ENCODE assay signal across 8 cellular contexts in genomic region chr5:74673011-74673790, GRCh38. TPM values are rescaled to one million over a fixed set of nuclear protein-coding genes. Genes with fewer than 3 reads are reported as not detected.
DNase-seq lines count a peak whose midpoint lies in the region; ATAC-seq, FAIRE-seq and TF ChIP-seq lines count a peak whose summit lies in the region.

No MANE protein-coding gene starts in this region.

- no peaks in the 10 kb centered on the region for H3K36me3 Mint-ChIP-seq in activated T-helper 2 cell treated with anti-CD3 and anti-CD28 coated beads, Interferon-gamma antibody, Interleukin-2, Interleukin-4, amounts not matched to agents 10 μg/mL and 5 μg/mL and 100 μg/mL, durations not matched to agents 14 hours and 24 hours and 36 hours (ENCODE audit: low read depth)

- FAIRE-seq in HTR-8/SVneo (lab: Jason Lieb, UNC) (no peak), frontal cortex (lab: Jason Lieb, UNC) (peak; percentile 49)

- peak; percentile 45 for TF ChIP-seq CTCF in BJ (IDR thresholded peaks at IDR 0.05; ENCODE audit: insufficient read depth, low read depth, low read length)

- DNase-seq in BJ (ENCODE audit: low read depth) (no peak), HTR-8/SVneo (ENCODE audit: insufficient read length, low spot score) (peak; percentile 41), frontal cortex (ENCODE audit: low spot score in 2 of 2) (no peak), putamen (ENCODE audit: low spot score) (peak; percentile 75)
- DNase-seq in activated T-helper 2 cell treated with anti-CD3 and anti-CD28 coated beads, Interferon-gamma antibody, Interleukin-2, Interleukin-4, amounts not matched to agents 10 μg/mL and 5 μg/mL and 100 μg/mL, durations not matched to agents 14 hours and 24 hours and 36 hours (ENCODE audit: low spot score): no peak

- peaks cover 17% of the 10 kb centered on the region for H3K27me3 Mint-ChIP-seq in activated T-helper 2 cell treated with anti-CD3 and anti-CD28 coated beads, Interferon-gamma antibody, Interleukin-2, Interleukin-4, amounts not matched to agents 10 μg/mL and 5 μg/mL and 100 μg/mL, durations not matched to agents 14 hours and 24 hours and 36 hours (ENCODE audit: low read depth)

- peaks cover 3% of the 10 kb centered on the region; the same call in 1 of the 2 replicates for H3K27me3 ChIP-seq in BJ (ENCODE audit: control insufficient read depth, insufficient read depth, low read length)

- H3K9me3 Mint-ChIP-seq in activated T-helper 2 cell treated with anti-CD3 and anti-CD28 coated beads, Interferon-gamma antibody, Interleukin-2, Interleukin-4, amounts not matched to agents 10 μg/mL and 5 μg/mL and 100 μg/mL, durations not matched to agents 14 hours and 24 hours and 36 hours: no peaks in the 10 kb centered on the region

- POLR2A ChIA-PET in BJ (lab: Charles Lee): no interaction called here

- no peaks in the 10 kb centered on the region for H3K36me3 ChIP-seq in BJ (ENCODE audit: control insufficient read depth, insufficient read depth, low read length)

- no peak overlapping the region for H3K4me3 Mint-ChIP-seq in activated T-helper 2 cell treated with anti-CD3 and anti-CD28 coated beads, Interferon-gamma antibody, Interleukin-2, Interleukin-4, amounts not matched to agents 10 μg/mL and 5 μg/mL and 100 μg/mL, durations not matched to agents 14 hours and 24 hours and 36 hours (ENCODE audit: low read depth)

- CTCF ChIA-PET in BJ (lab: Yijun Ruan, JAX): interaction anchor here (0.7 to 3.0 kb wide), 20 partner anchors 9 to 1583 kb away, joined by 3 to 48 read pairs (median 4); partner anchors contain the start of genes ANKRD31, GFM2, HEXB and NSA2

- peak; percentile 89 for ATAC-seq in SK-N-SH treated with all-trans-retinoic acid at 6 μM for 48 hours
- ATAC-seq in HG02981 (IDR thresholded peaks at IDR 0.05; ENCODE audit: unreplicated experiment): no peak
- ATAC-seq in GM21381 (IDR thresholded peaks at IDR 0.05; ENCODE audit: unreplicated experiment): no peak

- no peak overlapping the region for H3K4me3 ChIP-seq in BJ (ENCODE audit: low read depth, low read length)

- H3K4me1 Mint-ChIP-seq in activated T-helper 2 cell treated with anti-CD3 and anti-CD28 coated beads, Interferon-gamma antibody, Interleukin-2, Interleukin-4, amounts not matched to agents 10 μg/mL and 5 μg/mL and 100 μg/mL, durations not matched to agents 14 hours and 24 hours and 36 hours (ENCODE audit: low read depth): no peaks in the 10 kb centered on the region

- intact Hi-C loops in activated T-helper 2 cell treated with anti-CD3 and anti-CD28 coated beads, Interferon-gamma antibody, Interleukin-2, Interleukin-4, amounts not matched to agents 10 μg/mL and 5 μg/mL and 100 μg/mL, durations not matched to agents 14 hours and 24 hours and 36 hours (cut with micrococcal nuclease): loop anchor here (2.0 kb wide), 1 partner anchor 246 kb away; no protein-coding TSS in a partner anchor

- no peak overlapping the region for H3K27ac Mint-ChIP-seq in activated T-helper 2 cell treated with anti-CD3 and anti-CD28 coated beads, Interferon-gamma antibody, Interleukin-2, Interleukin-4, amounts not matched to agents 10 μg/mL and 5 μg/mL and 100 μg/mL, durations not matched to agents 14 hours and 24 hours and 36 hours

TF ChIP-seq in SK-N-SH treated with all-trans-retinoic acid at 6 μM for 48 hours, 23 proteins besides CTCF, POLR2A, EP300 and RAD21:
- no peak for TF ChIP-seq ISL1 (CRISPR knock-in tag; IDR thresholded peaks at IDR 0.05)
- TF ChIP-seq GLIS3 (CRISPR knock-in tag; IDR thresholded peaks at IDR 0.05): no peak
- no peak for TF ChIP-seq OSR1 (CRISPR knock-in tag; IDR thresholded peaks at IDR 0.05)
- no peak for TF ChIP-seq ZC3H10 (CRISPR knock-in tag; IDR thresholded peaks at IDR 0.05)
- no peak for TF ChIP-seq CREB5 (CRISPR knock-in tag; IDR thresholded peaks at IDR 0.05; ENCODE audit: low read depth)

RNA-seq across cellular contexts. Expression of gene HEXB, which starts 11.8 kb away (rescaled TPM):
- 71.0 and 175 TPM in 2 replicates for polyA plus RNA-seq in BJ (2011; rRNA removed)
- 59.5 and 61.8 TPM in 2 replicates for polyA minus RNA-seq in BJ (2011; rRNA and poly(A)+ RNA removed)
- 29.8 TPM for total RNA-seq in frontal cortex
- total RNA-seq in activated T-helper 2 cell treated with anti-CD3 and anti-CD28 coated beads, Interferon-gamma antibody, Interleukin-2, Interleukin-4, amounts not matched to agents 10 μg/mL and 5 μg/mL and 100 μg/mL, durations not matched to agents 14 hours and 24 hours and 36 hours: 56.6 and 59.0 TPM in 2 replicates

RNA-seq across cellular contexts. Expression of gene ENC1, which starts 32.7 kb away (rescaled TPM):
- 26.5 and 34.1 TPM in 2 replicates for polyA plus RNA-seq in BJ (2011; rRNA removed)
- 28.9 and 35.0 TPM in 2 replicates for polyA minus RNA-seq in BJ (2011; rRNA and poly(A)+ RNA removed)
- 1,653 TPM for total RNA-seq in frontal cortex
- total RNA-seq in activated T-helper 2 cell treated with anti-CD3 and anti-CD28 coated beads, Interferon-gamma antibody, Interleukin-2, Interleukin-4, amounts not matched to agents 10 μg/mL and 5 μg/mL and 100 μg/mL, durations not matched to agents 14 hours and 24 hours and 36 hours: 0.87 and 1.2 TPM in 2 replicates

Comparison
In these comparisons a context has a peak if more than half of its experiments do, and no peak if none do; other contexts are left out.
1. DNase-seq: peak in HTR-8/SVneo (single experiment) and putamen (single experiment); none in BJ (single experiment), frontal cortex (0 of 2) and activated T-helper 2 cell treated with anti-CD3 and anti-CD28 coated beads, Interferon-gamma antibody, Interleukin-2, Interleukin-4, amounts not matched to agents 10 μg/mL and 5 μg/mL and 100 μg/mL, durations not matched to agents 14 hours and 24 hours and 36 hours (single experiment).
2. RNA of gene ENC1, which starts 32.7 kb away (total RNA-seq): 1,653 TPM in frontal cortex (single experiment); 0.87 to 1.2 TPM in activated T-helper 2 cell treated with anti-CD3 and anti-CD28 coated beads, Interferon-gamma antibody, Interleukin-2, Interleukin-4, amounts not matched to agents 10 μg/mL and 5 μg/mL and 100 μg/mL, durations not matched to agents 14 hours and 24 hours and 36 hours; every median in the first group is over 100 times any median in the second.